In the genomic region with DNA sequence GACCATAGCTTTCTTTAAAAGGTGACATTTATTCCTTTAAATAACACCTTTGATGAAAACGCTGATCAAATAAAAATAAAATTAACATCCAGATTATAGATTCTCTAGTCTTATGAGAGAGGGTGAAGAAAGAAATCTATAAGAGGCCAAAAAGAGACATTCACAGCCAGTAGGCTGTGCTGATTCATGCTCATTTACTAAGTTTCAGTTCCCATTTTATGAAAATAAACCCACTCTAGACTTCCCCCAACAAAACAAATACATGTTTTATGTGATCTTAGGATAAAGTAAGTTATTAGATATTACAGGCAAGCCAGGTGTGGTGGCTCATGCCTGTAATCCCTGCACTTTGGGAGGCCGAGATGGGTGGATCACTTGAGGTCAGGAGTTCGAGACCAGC, we compare ENCODE assay signal across 14 cellular contexts. TPM values are rescaled to one million over a fixed set of nuclear protein-coding genes. Genes with fewer than 3 reads are reported as not detected.
DNase-seq lines count a peak whose midpoint lies in the region; ATAC-seq and TF ChIP-seq lines count a peak whose summit lies in the region.
"Had no signal": no experiment of that assay in that cellular context is flagged by ENCODE, and none has a peak within 500 bp of the region (broad histone marks: within the 10 kb centered on the region; RNA-seq: fewer than 3 reads in every experiment).

No MANE protein-coding gene starts in this region.

- intact Hi-C loops in transverse colon (cut with DNase I; ENCODE audit: low total_unique reads) (no loop called here), psoas muscle (cut with DNase I) (no loop called here)

- H3K27ac ChIP-seq in transverse colon (no peak overlapping the region), psoas muscle (no peak overlapping the region)
- H3K27ac ChIP-seq: C4-2B had no signal

- H3K27me3 Mint-ChIP-seq in T-helper 17 cell, result no peaks in the 10 kb centered on the region
- peaks cover 15% of the 10 kb centered on the region for H3K27me3 Mint-ChIP-seq in chondrocyte (ENCODE audit: low read depth)
- H3K27me3 Mint-ChIP-seq: progenitor cell of endocrine pancreas had no signal

- H3K36me3 ChIP-seq in transverse colon, result no peaks in the 10 kb centered on the region
- H3K36me3 ChIP-seq in psoas muscle (ENCODE audit: insufficient read depth in 1 of 2, low read depth in 1 of 2), result no peaks in the 10 kb centered on the region

- no peak for TF ChIP-seq CTCF in transverse colon (IDR thresholded peaks at IDR 0.05)
- no peak for TF ChIP-seq CTCF in psoas muscle (IDR thresholded peaks at IDR 0.05)
- no peak for TF ChIP-seq CTCF in chondrocyte (IDR thresholded peaks at IDR 0.05)

- no peak for TF ChIP-seq EP300 in transverse colon (IDR thresholded peaks at IDR 0.05; ENCODE audit: low read depth)

- H3K36me3 Mint-ChIP-seq in T-helper 17 cell (ENCODE audit: low read depth), result no peaks in the 10 kb centered on the region
- H3K36me3 Mint-ChIP-seq in chondrocyte (ENCODE audit: low read depth), result no peaks in the 10 kb centered on the region

- in situ Hi-C loops in transverse colon (cut with MboI; ENCODE audit: low pct_ligation_motif_present in 1 of 4, low pct_unique_long_range_greater_than_20kb in 1 of 4, low sequenced_read_pairs in 3 of 4), result no loop called here

- H3K9me3 ChIP-seq in transverse colon, result no peaks in the 10 kb centered on the region
- no peaks in the 10 kb centered on the region for H3K9me3 ChIP-seq in T-helper 17 cell (ENCODE audit: control insufficient read depth, low read length, poor library complexity, severe bottlenecking)
- no peaks in the 10 kb centered on the region for H3K9me3 ChIP-seq in psoas muscle

- DNase-seq in RPMI8226 (peak; percentile 46), transverse colon (no peak), T-helper 17 cell (no peak), psoas muscle (no peak), chondrocyte (ENCODE audit: low spot score) (no peak)
- DNase-seq: activated CD4-positive, alpha-beta T cell treated with anti-CD3 and anti-CD28 coated beads, Interleukin-2, amount 50 U/mL, for 48 hours; stimulated activated CD4-positive, alpha-beta T cell treated with anti-CD3 and anti-CD28 coated beads, Interleukin-2, amount 100 ng/mL, for 24 hours; stimulated activated naive CD4-positive, alpha-beta T cell treated with Interleukin-2 at 50 U/mL for 16 hours; SW 1271 had no signal

- H3K4me3 ChIP-seq in transverse colon (no peak overlapping the region), psoas muscle (no peak overlapping the region)

- no peak overlapping the region for H3K4me3 Mint-ChIP-seq in T-helper 17 cell
- no peak overlapping the region for H3K4me3 Mint-ChIP-seq in chondrocyte (ENCODE audit: unreplicated experiment)

- ATAC-seq in GM18858 (IDR thresholded peaks at IDR 0.05; ENCODE audit: unreplicated experiment) (peak; percentile 94), GM21529 (IDR thresholded peaks at IDR 0.05; ENCODE audit: unreplicated experiment) (peak; percentile 92), HG03175 (IDR thresholded peaks at IDR 0.05; ENCODE audit: unreplicated experiment) (peak; percentile 78), T-helper 17 cell (no peak), psoas muscle (no peak)

- H3K4me1 ChIP-seq in transverse colon (no peaks in the 10 kb centered on the region), psoas muscle (no peaks in the 10 kb centered on the region)

- H3K27me3 ChIP-seq in transverse colon (no peaks in the 10 kb centered on the region), psoas muscle (ENCODE audit: insufficient read depth in 3 of 3, low read length in 2 of 3) (no peaks in the 10 kb centered on the region)

- WGBS in transverse colon (ENCODE audit: low coverage in 1 of 2), 2 donors, result 90 to 91% methylated on average over 2 to 3 of the region's 3 CpGs
- 89 to 98% (median 91%) methylated on average over 3 of the region's 3 CpGs for WGBS in psoas muscle, 3 donors

- H3K4me1 Mint-ChIP-seq in T-helper 17 cell, result no peaks in the 10 kb centered on the region
- no peaks in the 10 kb centered on the region for H3K4me1 Mint-ChIP-seq in chondrocyte (ENCODE audit: low read depth)

- H3K9me3 Mint-ChIP-seq in chondrocyte (ENCODE audit: low read depth), result no peaks in the 10 kb centered on the region

- no peak for TF ChIP-seq POLR2A in transverse colon (IDR thresholded peaks at IDR 0.05)

- H3K27ac Mint-ChIP-seq in T-helper 17 cell (no peak overlapping the region), chondrocyte (ENCODE audit: unreplicated experiment) (no peak overlapping the region)
- H3K27ac Mint-ChIP-seq: progenitor cell of endocrine pancreas had no signal

RNA-seq across cellular contexts. Expression of gene ESRRG, which starts 21.1 kb away (rescaled TPM):
- total RNA-seq in transverse colon (1 to 10 TPM in 1 of 4 donors, under 1 TPM in 3; 0.20 to 1.5 (median 0.50) TPM), T-helper 17 cell (not detected), psoas muscle (10 to 100 TPM in 3 of 4 donors, 1 to 10 TPM in 1; 5.3 to 34.4 (median 19.9) TPM), chondrocyte (not detected in 3 replicates)
- 1 to 10 TPM; 2.5 to 3.0 (median 2.8) TPM for polyA plus RNA-seq in psoas muscle

Comparison
In these comparisons a context has a peak if more than half of its experiments do, and no peak if none do; other contexts are left out.
1. ATAC-seq: peak in GM18858 (single experiment), GM21529 (single experiment) and HG03175 (single experiment); none in T-helper 17 cell (single experiment) and psoas muscle (0 of 4).